7 cellular contexts compared by ENCODE assay signal in the genomic region with DNA sequence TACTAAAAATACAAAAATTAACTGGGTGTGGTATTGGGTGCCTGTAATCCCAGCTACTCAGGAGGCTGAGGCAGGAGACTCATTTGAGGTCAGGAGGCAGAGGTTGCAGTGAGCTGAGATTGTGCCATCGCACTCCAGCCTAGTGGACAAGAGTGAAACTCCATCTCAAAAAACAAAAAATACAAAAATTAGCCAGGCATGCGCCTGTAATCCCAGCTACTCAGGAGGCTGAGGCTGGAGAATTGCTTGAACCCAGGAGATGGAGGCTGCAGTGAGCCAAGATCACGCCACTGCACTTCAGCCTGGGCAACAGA. TPM values are rescaled to one million over a fixed set of nuclear protein-coding genes. Genes with fewer than 3 reads are reported as not detected.
DNase-seq lines count a peak whose midpoint lies in the region; ATAC-seq and TF ChIP-seq lines count a peak whose summit lies in the region.
"Not testable (repeated sequence)": the region's sequence is repeated elsewhere in the genome, so short reads cannot be mapped to it uniquely, and the experiment has no call there.

No MANE protein-coding gene starts in this region.

- peak; percentile 56 for TF ChIP-seq CTCF in Calu3 (IDR thresholded peaks at IDR 0.05; ENCODE audit: unreplicated experiment)
- peak in 2 of 3 experiments; percentile 38 to 40; a peak in 3 of 6 replicates for TF ChIP-seq CTCF in HCT116 (IDR thresholded peaks at IDR 0.05 in 2 of 3, conservative IDR thresholded peaks at IDR 0.05 in 1 of 3; ENCODE audit: borderline replicate concordance in 1 of 3, insufficient read depth in 1 of 3, low read depth in 2 of 3, low read length in 2 of 3)
- peak; percentile 53; the same call in 1 of the 2 replicates for TF ChIP-seq CTCF in PC-9 (conservative IDR thresholded peaks at IDR 0.05)
- TF ChIP-seq CTCF in brain microvascular endothelial cell (IDR thresholded peaks at IDR 0.05; ENCODE audit: low read depth, low read length, missing control alignments), result peak; percentile 28
- TF ChIP-seq CTCF in endodermal cell (conservative IDR thresholded peaks at IDR 0.05), result peak; percentile 53
- TF ChIP-seq CTCF in fibroblast of mammary gland (conservative IDR thresholded peaks at IDR 0.05; ENCODE audit: control insufficient read depth, insufficient read depth, low read depth, low read length), result peak; percentile 1
- TF ChIP-seq CTCF in osteoblast (IDR thresholded peaks at IDR 0.05; ENCODE audit: extremely low read depth, low read depth, low read length), result peak; percentile 9

- peak; percentile 74 for ATAC-seq in HCT116

- H3K36me3 ChIP-seq in HCT116 (ENCODE audit: control insufficient read depth in 1 of 2, insufficient read depth in 2 of 2, low read length in 2 of 2); PC-9 (ENCODE audit: low read depth); brain microvascular endothelial cell (replicated peaks); endodermal cell (ENCODE audit: control insufficient read depth, insufficient read depth, low read length); osteoblast (ENCODE audit: insufficient read depth, low read length): not testable (repeated sequence)

- CTCF ChIA-PET in Calu3 (lab: Charles Lee) (interaction anchor here (0.7 kb wide), 1 partner anchor 22 kb away, joined by 4 read pairs; no protein-coding TSS in a partner anchor), HCT116 (lab: Charles Lee) (interaction anchor here (1.0 to 2.7 kb wide), 5 partner anchors 14 to 51 kb away, joined by 3 to 11 read pairs (median 4); no protein-coding TSS in a partner anchor), PC-9 (lab: Charles Lee) (interaction anchor here (0.6 kb wide), 1 partner anchor 59 kb away, joined by 3 read pairs; no protein-coding TSS in a partner anchor)

- BruUV-seq in Calu3 (replicated peaks; lab: Mats Ljungman, UMichigan); HCT116 (replicated peaks; lab: Mats Ljungman, UMichigan); PC-9 (replicated peaks; lab: Mats Ljungman, UMichigan): not testable (repeated sequence)

- not testable (repeated sequence) for H3K9me3 ChIP-seq in HCT116 (ENCODE audit: control insufficient read depth in 1 of 2, insufficient read depth in 1 of 2, low read depth in 1 of 2, low read length in 2 of 2); PC-9 (ENCODE audit: insufficient read depth, low read depth); endodermal cell (ENCODE audit: control insufficient read depth, low read length); osteoblast (ENCODE audit: low read depth, low read length)

- H4K20me1 ChIP-seq in HCT116 (ENCODE audit: insufficient read depth); PC-9 (ENCODE audit: insufficient read depth); osteoblast (ENCODE audit: insufficient read depth, low read length): not testable (repeated sequence)

- H3K4me1 ChIP-seq in HCT116 (ENCODE audit: control insufficient read depth in 1 of 2, insufficient read depth in 2 of 2, low read length in 2 of 2) (peaks cover 42 to 72% of the 10 kb centered on the region in 2 experiments), PC-9 (replicated peaks; ENCODE audit: insufficient read depth) (peaks cover 29% of the 10 kb centered on the region)
- not testable (repeated sequence) for H3K4me1 ChIP-seq in endodermal cell (ENCODE audit: control insufficient read depth, insufficient read depth, low read length); osteoblast (ENCODE audit: insufficient read depth, low read length)

- H3F3A ChIP-seq in PC-9 (ENCODE audit: insufficient read depth, low read depth), result peaks cover 21% of the 10 kb centered on the region

- DNase-seq in Calu3; HCT116 (ENCODE audit: low read depth, low spot score); PC-9; brain microvascular endothelial cell; endodermal cell; fibroblast of mammary gland (ENCODE audit: low read depth); osteoblast (ENCODE audit: insufficient read length, low spot score, missing footprints): not testable (repeated sequence)

- TF ChIP-seq POLR2A in HCT116 (IDR thresholded peaks at IDR 0.05; ENCODE audit: borderline replicate concordance, extremely low read depth, insufficient read depth, insufficient read length), result not testable (repeated sequence)

- not testable (repeated sequence) for H3K27ac Mint-ChIP-seq in Calu3 (ENCODE audit: unreplicated experiment); endodermal cell

- not testable (repeated sequence) for H3K9me2 ChIP-seq in HCT116 (ENCODE audit: insufficient read depth); PC-9 (ENCODE audit: insufficient read depth)

- peak overlapping the region; percentile 72 for H3K4me2 ChIP-seq in HCT116 (ENCODE audit: low read length)
- H3K4me2 ChIP-seq in PC-9; osteoblast (ENCODE audit: insufficient read depth, low read length): not testable (repeated sequence)

- intact Hi-C loops in Calu3 (cut with micrococcal nuclease; ENCODE audit: unreplicated experiment); HCT116 (cut with micrococcal nuclease); PC-9 (cut with micrococcal nuclease; ENCODE audit: unreplicated experiment): not testable (repeated sequence)

- H3K79me2 ChIP-seq in HCT116 (ENCODE audit: insufficient read depth, low read length); PC-9 (ENCODE audit: low read depth); osteoblast (ENCODE audit: insufficient read depth, low read length): not testable (repeated sequence)

- in situ Hi-C loops in brain microvascular endothelial cell (cut with HindIII; ENCODE audit: low pct_ligation_motif_present, low sequenced_read_pairs), result not testable (repeated sequence)

- H2AFZ ChIP-seq in HCT116 (ENCODE audit: low read depth, low read length, poor library complexity, severe bottlenecking); PC-9; osteoblast (ENCODE audit: low read length): not testable (repeated sequence)

- H3K4me1 Mint-ChIP-seq in Calu3 (ENCODE audit: low read depth, unreplicated experiment), result peaks cover 14% of the 10 kb centered on the region
- not testable (repeated sequence) for H3K4me1 Mint-ChIP-seq in endodermal cell

- 0 out of 4 replicates have a peak overlapping the region, but pooled peaks of 1 of the 2 experiments have one; percentile 40 for H3K4me3 ChIP-seq in HCT116 (replicated peaks in 1 of 2; ENCODE audit: low read depth in 1 of 2, low read length in 2 of 2)
- H3K4me3 ChIP-seq in PC-9; brain microvascular endothelial cell (ENCODE audit: low read depth, low read length); endodermal cell (ENCODE audit: low read length); fibroblast of mammary gland (ENCODE audit: control insufficient read depth, low read depth, low read length); osteoblast (ENCODE audit: insufficient read depth, low read length): not testable (repeated sequence)

- TF ChIP-seq RAD21 in HCT116 (IDR thresholded peaks at IDR 0.05; ENCODE audit: low read depth), result not testable (repeated sequence)

- RAD21 ChIA-PET in HCT116 (lab: Charles Lee; ENCODE audit: low non-redundant PET in 1 of 2, low total read pairs in 2 of 2, uncharacterized antibody in 2 of 2, unreplicated experiment in 2 of 2), result interaction anchor here in 1 of 2 experiments (0.7 kb wide), 1 partner anchor 53 kb away, joined by 4 read pairs; no protein-coding TSS in a partner anchor

- H3K9me3 Mint-ChIP-seq in Calu3 (ENCODE audit: low read depth, unreplicated experiment); endodermal cell: not testable (repeated sequence)

- not testable (repeated sequence) for H3K4me3 Mint-ChIP-seq in Calu3 (ENCODE audit: low read depth, unreplicated experiment); endodermal cell

- H3K36me3 Mint-ChIP-seq in Calu3 (ENCODE audit: insufficient read depth, unreplicated experiment); endodermal cell (ENCODE audit: low read depth): not testable (repeated sequence)

- not testable (repeated sequence) for H3K27me3 Mint-ChIP-seq in Calu3 (ENCODE audit: unreplicated experiment); endodermal cell (ENCODE audit: insufficient read depth)

- POLR2A ChIA-PET in HCT116 (lab: Charles Lee), result interaction anchor here (1.1 to 3.3 kb wide), 4 partner anchors 11 to 57 kb away, joined by 3 to 13 read pairs (median 8); a partner anchor contains a TSS
- POLR2A ChIA-PET in PC-9 (lab: Charles Lee; ENCODE audit: unreplicated experiment), result not testable (repeated sequence)

- H3K9ac ChIP-seq in HCT116 (ENCODE audit: low read length), result peak overlapping the region; percentile 36; the same call in 1 of the 2 replicates
- H3K9ac ChIP-seq in endodermal cell (ENCODE audit: extremely low read depth, low read length, poor library complexity, severe bottlenecking), result not testable (repeated sequence)

- not testable (repeated sequence) for H3K27me3 ChIP-seq in HCT116 (ENCODE audit: insufficient read depth, low read length); PC-9 (ENCODE audit: insufficient read depth, low read depth); brain microvascular endothelial cell (replicated peaks); endodermal cell (ENCODE audit: control insufficient read depth, insufficient read depth, low read length, poor library complexity, severe bottlenecking); osteoblast (ENCODE audit: insufficient read depth, low read length)

- peak overlapping the region; percentile 42 for H3K27ac ChIP-seq in HCT116 (ENCODE audit: low read depth, low read length)
- peak overlapping the region; percentile 55 for H3K27ac ChIP-seq in PC-9
- not testable (repeated sequence) for H3K27ac ChIP-seq in brain microvascular endothelial cell; endodermal cell (ENCODE audit: low read depth, low read length); osteoblast (ENCODE audit: low read depth, low read length)

- WGBS in endodermal cell (ENCODE audit: insufficient coverage in 1 of 2, insufficient read length in 1 of 2), 2 experiments, result 93% methylated on average over 3 of the region's 3 CpGs; no CpG with 5 or more reads in 1 of the 2 experiments

RNA-seq across cellular contexts. Expression of a gene that starts 54.0 kb away (rescaled TPM):
- total RNA-seq in Calu3 (2022), result 29.8 and 33.2 TPM in 2 replicates
- 140 TPM for total RNA-seq in HCT116 (2021; ENCODE audit: unreplicated experiment)
- polyA plus RNA-seq in HCT116 (2012), result 56.6 and 57.5 TPM in 2 replicates
- 2.5 and 2.7 TPM in 2 replicates for total RNA-seq in PC-9 (2021)
- 1 to 10 TPM; 1.8 to 4.1 TPM for total RNA-seq in endodermal cell
- polyA plus RNA-seq in endodermal cell (2013, experiment 1 of 2), result 3.2 TPM
- polyA plus RNA-seq in endodermal cell (2013, experiment 2 of 2), result 2.4 TPM
- 1.4 and 1.5 TPM in 2 replicates for total RNA-seq in osteoblast

Comparison
In these comparisons a context has a peak if more than half of its experiments do, and no peak if none do; other contexts are left out.
1. CTCF ChIP-seq: peak in every context shown above with its lines; median percentile 56 in Calu3; 53 in PC-9; 53 in endodermal cell; 39 in HCT116; 28 in brain microvascular endothelial cell; 9 in osteoblast; 1 in fibroblast of mammary gland.